In genomic region chr15:92711457-92711831, GRCh38 we compare ENCODE assay signal across 17 cellular contexts. TPM values are rescaled to one million over a fixed set of nuclear protein-coding genes. Genes with fewer than 3 reads are reported as not detected.
DNase-seq lines count a peak whose midpoint lies in the region; ATAC-seq and TF ChIP-seq lines count a peak whose summit lies in the region.
"Had no signal": no experiment of that assay in that cellular context is flagged by ENCODE, and none has a peak within 500 bp of the region (broad histone marks: within the 10 kb centered on the region; RNA-seq: fewer than 3 reads in every experiment).

No MANE protein-coding gene starts in this region.

- no peak for TF ChIP-seq CTCF in C4-2B (conservative IDR thresholded peaks at IDR 0.05)
- TF ChIP-seq CTCF in WTC11 (IDR thresholded peaks at IDR 0.05): no peak
- no peak for TF ChIP-seq CTCF in progenitor cell of endocrine pancreas (IDR thresholded peaks at IDR 0.05; ENCODE audit: unreplicated experiment)
- no peak for TF ChIP-seq CTCF in GM10248 (IDR thresholded peaks at IDR 0.05; ENCODE audit: control extremely low read depth, extremely low read depth, low read depth, missing control alignments)
- no peak for TF ChIP-seq CTCF in brain microvascular endothelial cell (IDR thresholded peaks at IDR 0.05; ENCODE audit: low read depth, low read length, missing control alignments)

- H3K4me1 Mint-ChIP-seq in WTC11 (peaks cover 25% of the 10 kb centered on the region), progenitor cell of endocrine pancreas (ENCODE audit: low read depth) (peaks cover 2% of the 10 kb centered on the region)

- POLR2A ChIA-PET in WTC11 (lab: Charles Lee) (no interaction called here), GM10248 (lab: Yijun Ruan, JAX) (no interaction called here)

- H3K9me3 Mint-ChIP-seq in WTC11 (peaks cover 1% of the 10 kb centered on the region), progenitor cell of endocrine pancreas (ENCODE audit: low read depth) (no peaks in the 10 kb centered on the region)

- H3K36me3 Mint-ChIP-seq in WTC11: no peaks in the 10 kb centered on the region
- H3K36me3 Mint-ChIP-seq in progenitor cell of endocrine pancreas (ENCODE audit: insufficient read depth): no peaks in the 10 kb centered on the region

- peak; percentile 68 for DNase-seq in WTC11 (ENCODE audit: low spot score)
- no peak for DNase-seq in progenitor cell of endocrine pancreas (ENCODE audit: low spot score, unreplicated experiment)
- DNase-seq in activated CD4-positive, CD25-positive, alpha-beta regulatory T cell (lab: John Stamatoyannopoulos, UW): no peak
- DNase-seq in GM10248 (ENCODE audit: extremely low spot score): no peak
- no peak for DNase-seq in activated CD4-positive, CD25-positive, alpha-beta regulatory T cell treated with anti-CD3 and anti-CD28 coated beads, Interleukin-2, amount 50 U/mL, for 72 hours
- no peak for DNase-seq in brain microvascular endothelial cell
- DNase-seq: 8988T, DMS 273 treated with DMSO at 0.1 percent for 48 hours, NCI-H1436, NCI-H2081 treated with DMSO at 0.1 percent for 48 hours, NCI-H345, NCI-H69, SJCRH30 had no signal

- no peaks in the 10 kb centered on the region for H3K9me3 ChIP-seq in iPS-18c (ENCODE audit: control insufficient read depth, insufficient read depth, low read length)
- H3K9me3 ChIP-seq: SJCRH30 had no signal

- CTCF ChIA-PET in WTC11 (lab: Charles Lee): interaction anchor here (0.8 to 3.3 kb wide), 5 partner anchors 9 to 318 kb away, joined by 3 to 12 read pairs (median 4); partner anchors contain the start of gene ST8SIA2
- CTCF ChIA-PET in GM10248 (lab: Yijun Ruan, JAX): interaction anchor here (1.1 to 2.8 kb wide), 2 partner anchors 10 to 190 kb away, joined by 3 to 8 read pairs; no protein-coding TSS in a partner anchor

- peak; percentile 18 for ATAC-seq in WTC11

- H3K27ac Mint-ChIP-seq in WTC11 (no peak overlapping the region), progenitor cell of endocrine pancreas (no peak overlapping the region)

- peak overlapping the region; percentile 76; the same call in 1 of the 2 replicates for H3K27ac ChIP-seq in C4-2B
- H3K27ac ChIP-seq in brain microvascular endothelial cell: no peak overlapping the region
- H3K27ac ChIP-seq: BLaER1, RWPE1, SJCRH30 had no signal

- H3K4me3 ChIP-seq in iPS-18c (ENCODE audit: insufficient read depth, low read depth, low read length) (peak overlapping the region; percentile 38; the same call in 1 of the 2 replicates), brain microvascular endothelial cell (ENCODE audit: low read depth, low read length) (no peak overlapping the region)
- H3K4me3 ChIP-seq: BLaER1, SJCRH30 had no signal

- H3K36me3 ChIP-seq in brain microvascular endothelial cell (replicated peaks): no peaks in the 10 kb centered on the region
- H3K36me3 ChIP-seq: BLaER1, SJCRH30 had no signal

- peaks cover 49% of the 10 kb centered on the region for H3K27me3 Mint-ChIP-seq in WTC11 (ENCODE audit: low read depth)
- peaks cover 47% of the 10 kb centered on the region for H3K27me3 Mint-ChIP-seq in progenitor cell of endocrine pancreas

- H3K4me3 Mint-ChIP-seq in WTC11: peak overlapping the region; percentile 66
- H3K4me3 Mint-ChIP-seq in progenitor cell of endocrine pancreas (ENCODE audit: low read depth): peak overlapping the region; percentile 60

- H3K27me3 ChIP-seq in brain microvascular endothelial cell (replicated peaks): no peaks in the 10 kb centered on the region
- H3K27me3 ChIP-seq: BLaER1, SJCRH30 had no signal

- in situ Hi-C loops in brain microvascular endothelial cell (cut with HindIII; ENCODE audit: low pct_ligation_motif_present, low sequenced_read_pairs): no loop called here

TF ChIP-seq in WTC11, 78 proteins besides CTCF, POLR2A, EP300 and RAD21 (continues in another document):
- TF ChIP-seq ZNF423 (CRISPR knock-in tag; IDR thresholded peaks at IDR 0.05) (no peak), CREM (CRISPR knock-in tag; IDR thresholded peaks at IDR 0.05) (no peak), MYBL2 (CRISPR knock-in tag; IDR thresholded peaks at IDR 0.05) (no peak), KAT7 (CRISPR knock-in tag; IDR thresholded peaks at IDR 0.05; ENCODE audit: borderline replicate concordance) (no peak), ZBTB21 (CRISPR knock-in tag; IDR thresholded peaks at IDR 0.05; ENCODE audit: borderline replicate concordance) (0 out of 2 replicates have a peak, but pooled peaks have one; percentile 16), TEAD1 (CRISPR knock-in tag; IDR thresholded peaks at IDR 0.05) (peak; percentile 46; the same call in 1 of the 2 replicates), ETV6 (CRISPR knock-in tag; IDR thresholded peaks at IDR 0.05) (no peak), ZNF317 (CRISPR knock-in tag; IDR thresholded peaks at IDR 0.05; ENCODE audit: borderline replicate concordance, low read depth) (no peak), HMGXB4 (CRISPR knock-in tag; IDR thresholded peaks at IDR 0.05) (no peak), TP53 (CRISPR knock-in tag; IDR thresholded peaks at IDR 0.05) (0 out of 2 replicates have a peak, but pooled peaks have one; percentile 62)
- TF ChIP-seq, protein P1, sequence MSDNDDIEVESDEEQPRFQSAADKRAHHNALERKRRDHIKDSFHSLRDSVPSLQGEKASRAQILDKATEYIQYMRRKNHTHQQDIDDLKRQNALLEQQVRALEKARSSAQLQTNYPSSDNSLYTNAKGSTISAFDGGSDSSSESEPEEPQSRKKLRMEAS (CRISPR knock-in tag; IDR thresholded peaks at IDR 0.05): peak; percentile 88
- TF ChIP-seq, protein P2, sequence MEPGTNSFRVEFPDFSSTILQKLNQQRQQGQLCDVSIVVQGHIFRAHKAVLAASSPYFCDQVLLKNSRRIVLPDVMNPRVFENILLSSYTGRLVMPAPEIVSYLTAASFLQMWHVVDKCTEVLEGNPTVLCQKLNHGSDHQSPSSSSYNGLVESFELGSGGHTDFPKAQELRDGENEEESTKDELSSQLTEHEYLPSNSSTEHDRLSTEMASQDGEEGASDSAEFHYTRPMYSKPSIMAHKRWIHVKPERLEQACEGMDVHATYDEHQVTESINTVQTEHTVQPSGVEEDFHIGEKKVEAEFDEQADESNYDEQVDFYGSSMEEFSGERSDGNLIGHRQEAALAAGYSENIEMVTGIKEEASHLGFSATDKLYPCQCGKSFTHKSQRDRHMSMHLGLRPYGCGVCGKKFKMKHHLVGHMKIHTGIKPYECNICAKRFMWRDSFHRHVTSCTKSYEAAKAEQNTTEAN (CRISPR knock-in tag; IDR thresholded peaks at IDR 0.05): no peak
- TF ChIP-seq, protein P3, sequence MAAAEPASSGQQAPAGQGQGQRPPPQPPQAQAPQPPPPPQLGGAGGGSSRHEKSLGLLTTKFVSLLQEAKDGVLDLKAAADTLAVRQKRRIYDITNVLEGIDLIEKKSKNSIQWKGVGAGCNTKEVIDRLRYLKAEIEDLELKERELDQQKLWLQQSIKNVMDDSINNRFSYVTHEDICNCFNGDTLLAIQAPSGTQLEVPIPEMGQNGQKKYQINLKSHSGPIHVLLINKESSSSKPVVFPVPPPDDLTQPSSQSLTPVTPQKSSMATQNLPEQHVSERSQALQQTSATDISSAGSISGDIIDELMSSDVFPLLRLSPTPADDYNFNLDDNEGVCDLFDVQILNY (CRISPR knock-in tag; IDR thresholded peaks at IDR 0.05): 0 out of 2 replicates have a peak, but pooled peaks have one; percentile 31
- TF ChIP-seq, protein P4, sequence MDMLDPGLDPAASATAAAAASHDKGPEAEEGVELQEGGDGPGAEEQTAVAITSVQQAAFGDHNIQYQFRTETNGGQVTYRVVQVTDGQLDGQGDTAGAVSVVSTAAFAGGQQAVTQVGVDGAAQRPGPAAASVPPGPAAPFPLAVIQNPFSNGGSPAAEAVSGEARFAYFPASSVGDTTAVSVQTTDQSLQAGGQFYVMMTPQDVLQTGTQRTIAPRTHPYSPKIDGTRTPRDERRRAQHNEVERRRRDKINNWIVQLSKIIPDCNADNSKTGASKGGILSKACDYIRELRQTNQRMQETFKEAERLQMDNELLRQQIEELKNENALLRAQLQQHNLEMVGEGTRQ (CRISPR knock-in tag; IDR thresholded peaks at IDR 0.05): no peak

RNA-seq across cellular contexts. Expression of gene FAM174B, which starts 55.9 kb away (rescaled TPM):
- 19.0 to 22.1 TPM (median 21.8 TPM) in 3 replicates for total RNA-seq in WTC11 (2021)
- total RNA-seq in progenitor cell of endocrine pancreas: 33.4 and 37.0 TPM in 2 replicates
